ENCODE assay signal across 1 cellular context in the genomic region with DNA sequence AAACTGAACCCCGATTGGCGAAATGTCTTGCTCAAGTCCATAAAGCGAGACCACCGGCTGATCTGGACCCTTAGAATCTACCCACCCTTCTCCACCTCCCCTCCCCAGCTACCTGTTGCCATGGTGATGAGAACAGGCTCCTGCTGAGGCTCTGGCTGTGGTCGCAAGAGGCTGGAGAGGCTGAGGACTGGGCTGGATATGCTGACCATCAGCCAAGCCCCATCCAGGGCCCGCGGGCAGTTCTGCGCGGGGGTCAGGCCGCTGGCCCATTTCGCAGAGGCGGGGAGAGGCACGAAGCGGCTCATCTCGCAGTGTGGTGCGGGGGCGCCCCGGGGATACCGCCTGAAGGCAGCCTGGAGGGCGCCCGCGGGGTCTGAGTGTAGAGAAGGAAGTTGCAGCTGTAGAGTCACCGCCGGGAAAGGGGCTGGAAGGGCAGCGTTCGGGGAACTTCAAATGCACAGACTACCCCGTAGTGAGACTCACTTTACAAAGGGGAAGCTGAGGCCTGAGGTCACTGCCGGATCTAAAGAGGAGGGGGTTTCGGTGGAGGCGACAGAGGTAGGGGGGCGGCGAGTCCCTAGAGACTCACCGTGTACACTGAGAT.
TF ChIP-seq lines count a peak whose summit lies in the region.

No MANE protein-coding gene starts in this region.

TF ChIP-seq in K562, 482 proteins besides CTCF, POLR2A, EP300 and RAD21 (continued from another document and continues in another):
- TF ChIP-seq CREB1 (IDR thresholded peaks at IDR 0.05) (no peak), CREB1 (CRISPR knock-in tag; IDR thresholded peaks at IDR 0.05) (peak; percentile 51; the same call in 1 of the 2 replicates), ZNF3 (CRISPR knock-in tag; IDR thresholded peaks at IDR 0.05) (no peak), CEBPG (CRISPR knock-in tag; IDR thresholded peaks at IDR 0.05) (peak; percentile 24; the same call in 1 of the 2 replicates), CEBPG (tag; conservative IDR thresholded peaks at IDR 0.05 in 1 of 2, IDR thresholded peaks at IDR 0.05 in 1 of 2) (no peak), SNIP1 (IDR thresholded peaks at IDR 0.05; ENCODE audit: low read depth) (no peak), RB1 (IDR thresholded peaks at IDR 0.05; ENCODE audit: low read depth) (0 out of 2 replicates have a peak, but pooled peaks have one; percentile 47), PHF8 (IDR thresholded peaks at IDR 0.05; ENCODE audit: borderline replicate concordance, low read length) (no peak), ZBTB7A (IDR thresholded peaks at IDR 0.05; ENCODE audit: borderline replicate concordance, control insufficient read depth, low read depth, low read length) (peak; percentile 41), RFX1 (IDR thresholded peaks at IDR 0.05) (peak; percentile 94), CREM (IDR thresholded peaks at IDR 0.05; ENCODE audit: low read depth) (peak; percentile 28; the same call in 1 of the 2 replicates), NFE2 (IDR thresholded peaks at IDR 0.05; ENCODE audit: low read depth) (0 out of 2 replicates have a peak, but pooled peaks have one; percentile 20), POLR2G (IDR thresholded peaks at IDR 0.05; ENCODE audit: low read depth, low read length) (peak; percentile 58; the same call in 1 of the 2 replicates), CHD1 (IDR thresholded peaks at IDR 0.05; ENCODE audit: low read length) (peak; percentile 46), NBN (IDR thresholded peaks at IDR 0.05; ENCODE audit: low read depth) (no peak), SRF (CRISPR knock-in tag; IDR thresholded peaks at IDR 0.05) (peak in 1 of 2 experiments; percentile 30; a peak in 1 of 4 replicates), ZBTB8A (IDR thresholded peaks at IDR 0.05; ENCODE audit: partially characterized antibody) (no peak), GABPB1 (CRISPR knock-in tag; IDR thresholded peaks at IDR 0.05) (peak; percentile 82), GATAD2A (IDR thresholded peaks at IDR 0.05) (0 out of 2 replicates have a peak, but pooled peaks have one; percentile 21), ATF7 (IDR thresholded peaks at IDR 0.05) (0 out of 2 replicates have a peak, but pooled peaks have one; percentile 23), GABPA (tag; conservative IDR thresholded peaks at IDR 0.05; ENCODE audit: low read depth) (0 out of 2 replicates have a peak, but pooled peaks have one; percentile 7), CBX1 (IDR thresholded peaks at IDR 0.05; ENCODE audit: low read depth) (peak; percentile 24; the same call in 1 of the 2 replicates), HMGN3 (IDR thresholded peaks at IDR 0.05; ENCODE audit: borderline replicate concordance, extremely low read depth, insufficient read length, low read depth, low read length) (peak; percentile 48), ZNF316 (IDR thresholded peaks at IDR 0.05) (peak; percentile 42; the same call in 1 of the 2 replicates), MTA3 (IDR thresholded peaks at IDR 0.05; ENCODE audit: borderline replicate concordance) (peak; percentile 22; the same call in 1 of the 2 replicates), MEF2A (IDR thresholded peaks at IDR 0.05; ENCODE audit: control insufficient read depth, low read depth, low read length) (no peak), SUPT5H (IDR thresholded peaks at IDR 0.05) (no peak), NRF1 (conservative IDR thresholded peaks at IDR 0.05 in 1 of 2, IDR thresholded peaks at IDR 0.05 in 1 of 2) (peak in 1 of 2 experiments; percentile 33; a peak in 2 of 4 replicates), ARID2 (IDR thresholded peaks at IDR 0.05) (0 out of 2 replicates have a peak, but pooled peaks have one; percentile 10), YY1 (IDR thresholded peaks at IDR 0.05; ENCODE audit: borderline replicate concordance in 1 of 3, control insufficient read depth in 1 of 3, extremely low read depth in 1 of 3, insufficient read depth in 3 of 3, insufficient read length in 1 of 3, insufficient replicate concordance in 2 of 3, low read depth in 1 of 3, low read length in 2 of 3) (peak in 1 of 3 experiments; percentile 7), BRD4 (IDR thresholded peaks at IDR 0.05) (no peak), BRD9 (IDR thresholded peaks at IDR 0.05; ENCODE audit: low read depth, partially characterized antibody) (peak; percentile 19), CBX3 (IDR thresholded peaks at IDR 0.05; ENCODE audit: borderline replicate concordance in 1 of 2, low read length in 2 of 2) (peak in 1 of 2 experiments; percentile 54; a peak in 1 of 3 replicates), SMARCA5 (IDR thresholded peaks at IDR 0.05) (0 out of 2 replicates have a peak, but pooled peaks have one; percentile 29), ESRRA (IDR thresholded peaks at IDR 0.05; ENCODE audit: borderline replicate concordance, low read depth) (peak; percentile 30)
- TF ChIP-seq, protein P1, sequence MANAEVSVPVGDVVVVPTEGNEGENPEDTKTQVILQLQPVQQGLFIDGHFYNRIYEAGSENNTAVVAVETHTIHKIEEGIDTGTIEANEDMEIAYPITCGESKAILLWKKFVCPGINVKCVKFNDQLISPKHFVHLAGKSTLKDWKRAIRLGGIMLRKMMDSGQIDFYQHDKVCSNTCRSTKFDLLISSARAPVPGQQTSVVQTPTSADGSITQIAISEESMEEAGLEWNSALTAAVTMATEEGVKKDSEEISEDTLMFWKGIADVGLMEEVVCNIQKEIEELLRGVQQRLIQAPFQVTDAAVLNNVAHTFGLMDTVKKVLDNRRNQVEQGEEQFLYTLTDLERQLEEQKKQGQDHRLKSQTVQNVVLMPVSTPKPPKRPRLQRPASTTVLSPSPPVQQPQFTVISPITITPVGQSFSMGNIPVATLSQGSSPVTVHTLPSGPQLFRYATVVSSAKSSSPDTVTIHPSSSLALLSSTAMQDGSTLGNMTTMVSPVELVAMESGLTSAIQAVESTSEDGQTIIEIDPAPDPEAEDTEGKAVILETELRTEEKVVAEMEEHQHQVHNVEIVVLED (CRISPR knock-in tag; IDR thresholded peaks at IDR 0.05) = 0 out of 2 replicates have a peak, but pooled peaks have one; percentile 16
- TF ChIP-seq, protein P2, sequence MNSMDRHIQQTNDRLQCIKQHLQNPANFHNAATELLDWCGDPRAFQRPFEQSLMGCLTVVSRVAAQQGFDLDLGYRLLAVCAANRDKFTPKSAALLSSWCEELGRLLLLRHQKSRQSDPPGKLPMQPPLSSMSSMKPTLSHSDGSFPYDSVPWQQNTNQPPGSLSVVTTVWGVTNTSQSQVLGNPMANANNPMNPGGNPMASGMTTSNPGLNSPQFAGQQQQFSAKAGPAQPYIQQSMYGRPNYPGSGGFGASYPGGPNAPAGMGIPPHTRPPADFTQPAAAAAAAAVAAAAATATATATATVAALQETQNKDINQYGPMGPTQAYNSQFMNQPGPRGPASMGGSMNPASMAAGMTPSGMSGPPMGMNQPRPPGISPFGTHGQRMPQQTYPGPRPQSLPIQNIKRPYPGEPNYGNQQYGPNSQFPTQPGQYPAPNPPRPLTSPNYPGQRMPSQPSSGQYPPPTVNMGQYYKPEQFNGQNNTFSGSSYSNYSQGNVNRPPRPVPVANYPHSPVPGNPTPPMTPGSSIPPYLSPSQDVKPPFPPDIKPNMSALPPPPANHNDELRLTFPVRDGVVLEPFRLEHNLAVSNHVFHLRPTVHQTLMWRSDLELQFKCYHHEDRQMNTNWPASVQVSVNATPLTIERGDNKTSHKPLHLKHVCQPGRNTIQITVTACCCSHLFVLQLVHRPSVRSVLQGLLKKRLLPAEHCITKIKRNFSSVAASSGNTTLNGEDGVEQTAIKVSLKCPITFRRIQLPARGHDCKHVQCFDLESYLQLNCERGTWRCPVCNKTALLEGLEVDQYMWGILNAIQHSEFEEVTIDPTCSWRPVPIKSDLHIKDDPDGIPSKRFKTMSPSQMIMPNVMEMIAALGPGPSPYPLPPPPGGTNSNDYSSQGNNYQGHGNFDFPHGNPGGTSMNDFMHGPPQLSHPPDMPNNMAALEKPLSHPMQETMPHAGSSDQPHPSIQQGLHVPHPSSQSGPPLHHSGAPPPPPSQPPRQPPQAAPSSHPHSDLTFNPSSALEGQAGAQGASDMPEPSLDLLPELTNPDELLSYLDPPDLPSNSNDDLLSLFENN (IDR thresholded peaks at IDR 0.05; ENCODE audit: low read depth in 2 of 2, low read length in 2 of 2) = 0 out of 4 replicates have a peak, but pooled peaks of 1 of the 2 experiments have one; percentile 32
- TF ChIP-seq, protein P3, sequence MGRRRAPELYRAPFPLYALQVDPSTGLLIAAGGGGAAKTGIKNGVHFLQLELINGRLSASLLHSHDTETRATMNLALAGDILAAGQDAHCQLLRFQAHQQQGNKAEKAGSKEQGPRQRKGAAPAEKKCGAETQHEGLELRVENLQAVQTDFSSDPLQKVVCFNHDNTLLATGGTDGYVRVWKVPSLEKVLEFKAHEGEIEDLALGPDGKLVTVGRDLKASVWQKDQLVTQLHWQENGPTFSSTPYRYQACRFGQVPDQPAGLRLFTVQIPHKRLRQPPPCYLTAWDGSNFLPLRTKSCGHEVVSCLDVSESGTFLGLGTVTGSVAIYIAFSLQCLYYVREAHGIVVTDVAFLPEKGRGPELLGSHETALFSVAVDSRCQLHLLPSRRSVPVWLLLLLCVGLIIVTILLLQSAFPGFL (CRISPR knock-in tag; IDR thresholded peaks at IDR 0.05) = 0 out of 2 replicates have a peak, but pooled peaks have one; percentile 33
- TF ChIP-seq, protein P4, sequence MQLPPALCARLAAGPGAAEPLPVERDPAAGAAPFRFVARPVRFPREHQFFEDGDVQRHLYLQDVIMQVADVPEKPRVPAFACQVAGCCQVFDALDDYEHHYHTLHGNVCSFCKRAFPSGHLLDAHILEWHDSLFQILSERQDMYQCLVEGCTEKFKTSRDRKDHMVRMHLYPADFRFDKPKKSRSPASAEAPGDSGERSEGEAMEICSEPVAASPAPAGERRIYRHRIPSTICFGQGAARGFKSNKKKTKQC (CRISPR knock-in tag; IDR thresholded peaks at IDR 0.05) = no peak; the same call in 1 of the 2 replicates
- TF ChIP-seq, protein P5, sequence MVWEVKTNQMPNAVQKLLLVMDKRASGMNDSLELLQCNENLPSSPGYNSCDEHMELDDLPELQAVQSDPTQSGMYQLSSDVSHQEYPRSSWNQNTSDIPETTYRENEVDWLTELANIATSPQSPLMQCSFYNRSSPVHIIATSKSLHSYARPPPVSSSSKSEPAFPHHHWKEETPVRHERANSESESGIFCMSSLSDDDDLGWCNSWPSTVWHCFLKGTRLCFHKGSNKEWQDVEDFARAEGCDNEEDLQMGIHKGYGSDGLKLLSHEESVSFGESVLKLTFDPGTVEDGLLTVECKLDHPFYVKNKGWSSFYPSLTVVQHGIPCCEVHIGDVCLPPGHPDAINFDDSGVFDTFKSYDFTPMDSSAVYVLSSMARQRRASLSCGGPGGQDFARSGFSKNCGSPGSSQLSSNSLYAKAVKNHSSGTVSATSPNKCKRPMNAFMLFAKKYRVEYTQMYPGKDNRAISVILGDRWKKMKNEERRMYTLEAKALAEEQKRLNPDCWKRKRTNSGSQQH (CRISPR knock-in tag; IDR thresholded peaks at IDR 0.05) = no peak
- TF ChIP-seq, protein P6, sequence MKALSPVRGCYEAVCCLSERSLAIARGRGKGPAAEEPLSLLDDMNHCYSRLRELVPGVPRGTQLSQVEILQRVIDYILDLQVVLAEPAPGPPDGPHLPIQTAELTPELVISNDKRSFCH (CRISPR knock-in tag; IDR thresholded peaks at IDR 0.05) = no peak
- TF ChIP-seq, protein P6 (tag; IDR thresholded peaks at IDR 0.05) = 0 out of 2 replicates have a peak, but pooled peaks have one; percentile 24
- TF ChIP-seq, protein P7, sequence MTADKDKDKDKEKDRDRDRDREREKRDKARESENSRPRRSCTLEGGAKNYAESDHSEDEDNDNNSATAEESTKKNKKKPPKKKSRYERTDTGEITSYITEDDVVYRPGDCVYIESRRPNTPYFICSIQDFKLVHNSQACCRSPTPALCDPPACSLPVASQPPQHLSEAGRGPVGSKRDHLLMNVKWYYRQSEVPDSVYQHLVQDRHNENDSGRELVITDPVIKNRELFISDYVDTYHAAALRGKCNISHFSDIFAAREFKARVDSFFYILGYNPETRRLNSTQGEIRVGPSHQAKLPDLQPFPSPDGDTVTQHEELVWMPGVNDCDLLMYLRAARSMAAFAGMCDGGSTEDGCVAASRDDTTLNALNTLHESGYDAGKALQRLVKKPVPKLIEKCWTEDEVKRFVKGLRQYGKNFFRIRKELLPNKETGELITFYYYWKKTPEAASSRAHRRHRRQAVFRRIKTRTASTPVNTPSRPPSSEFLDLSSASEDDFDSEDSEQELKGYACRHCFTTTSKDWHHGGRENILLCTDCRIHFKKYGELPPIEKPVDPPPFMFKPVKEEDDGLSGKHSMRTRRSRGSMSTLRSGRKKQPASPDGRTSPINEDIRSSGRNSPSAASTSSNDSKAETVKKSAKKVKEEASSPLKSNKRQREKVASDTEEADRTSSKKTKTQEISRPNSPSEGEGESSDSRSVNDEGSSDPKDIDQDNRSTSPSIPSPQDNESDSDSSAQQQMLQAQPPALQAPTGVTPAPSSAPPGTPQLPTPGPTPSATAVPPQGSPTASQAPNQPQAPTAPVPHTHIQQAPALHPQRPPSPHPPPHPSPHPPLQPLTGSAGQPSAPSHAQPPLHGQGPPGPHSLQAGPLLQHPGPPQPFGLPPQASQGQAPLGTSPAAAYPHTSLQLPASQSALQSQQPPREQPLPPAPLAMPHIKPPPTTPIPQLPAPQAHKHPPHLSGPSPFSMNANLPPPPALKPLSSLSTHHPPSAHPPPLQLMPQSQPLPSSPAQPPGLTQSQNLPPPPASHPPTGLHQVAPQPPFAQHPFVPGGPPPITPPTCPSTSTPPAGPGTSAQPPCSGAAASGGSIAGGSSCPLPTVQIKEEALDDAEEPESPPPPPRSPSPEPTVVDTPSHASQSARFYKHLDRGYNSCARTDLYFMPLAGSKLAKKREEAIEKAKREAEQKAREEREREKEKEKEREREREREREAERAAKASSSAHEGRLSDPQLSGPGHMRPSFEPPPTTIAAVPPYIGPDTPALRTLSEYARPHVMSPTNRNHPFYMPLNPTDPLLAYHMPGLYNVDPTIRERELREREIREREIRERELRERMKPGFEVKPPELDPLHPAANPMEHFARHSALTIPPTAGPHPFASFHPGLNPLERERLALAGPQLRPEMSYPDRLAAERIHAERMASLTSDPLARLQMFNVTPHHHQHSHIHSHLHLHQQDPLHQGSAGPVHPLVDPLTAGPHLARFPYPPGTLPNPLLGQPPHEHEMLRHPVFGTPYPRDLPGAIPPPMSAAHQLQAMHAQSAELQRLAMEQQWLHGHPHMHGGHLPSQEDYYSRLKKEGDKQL (CRISPR knock-in tag; IDR thresholded peaks at IDR 0.05; ENCODE audit: borderline replicate concordance) = peak; percentile 31; the same call in 1 of the 2 replicates
- TF ChIP-seq, protein P8, sequence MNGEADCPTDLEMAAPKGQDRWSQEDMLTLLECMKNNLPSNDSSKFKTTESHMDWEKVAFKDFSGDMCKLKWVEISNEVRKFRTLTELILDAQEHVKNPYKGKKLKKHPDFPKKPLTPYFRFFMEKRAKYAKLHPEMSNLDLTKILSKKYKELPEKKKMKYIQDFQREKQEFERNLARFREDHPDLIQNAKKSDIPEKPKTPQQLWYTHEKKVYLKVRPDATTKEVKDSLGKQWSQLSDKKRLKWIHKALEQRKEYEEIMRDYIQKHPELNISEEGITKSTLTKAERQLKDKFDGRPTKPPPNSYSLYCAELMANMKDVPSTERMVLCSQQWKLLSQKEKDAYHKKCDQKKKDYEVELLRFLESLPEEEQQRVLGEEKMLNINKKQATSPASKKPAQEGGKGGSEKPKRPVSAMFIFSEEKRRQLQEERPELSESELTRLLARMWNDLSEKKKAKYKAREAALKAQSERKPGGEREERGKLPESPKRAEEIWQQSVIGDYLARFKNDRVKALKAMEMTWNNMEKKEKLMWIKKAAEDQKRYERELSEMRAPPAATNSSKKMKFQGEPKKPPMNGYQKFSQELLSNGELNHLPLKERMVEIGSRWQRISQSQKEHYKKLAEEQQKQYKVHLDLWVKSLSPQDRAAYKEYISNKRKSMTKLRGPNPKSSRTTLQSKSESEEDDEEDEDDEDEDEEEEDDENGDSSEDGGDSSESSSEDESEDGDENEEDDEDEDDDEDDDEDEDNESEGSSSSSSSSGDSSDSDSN (IDR thresholded peaks at IDR 0.05; ENCODE audit: borderline replicate concordance in 1 of 2, low read depth in 2 of 2, low read length in 2 of 2) = peak; percentile 8 to 56; a peak in 1 of 4 replicates
